Comparison of ENCODE assay signal across 9 cellular contexts in genomic region chr1:67748630-67749029, GRCh38.
DNase-seq lines count a peak whose midpoint lies in the region; ATAC-seq and TF ChIP-seq lines count a peak whose summit lies in the region.
"Had no signal": no experiment of that assay in that cellular context is flagged by ENCODE, and none has a peak within 500 bp of the region (broad histone marks: within the 10 kb centered on the region; RNA-seq: fewer than 3 reads in every experiment).

No MANE protein-coding gene starts in this region.

- no peak for DNase-seq in Peyer's patch
- no peak for DNase-seq in stimulated activated naive CD8-positive, alpha-beta T cell treated with anti-CD3 and anti-CD28 coated beads, Interleukin-15, Interleukin-2, amounts not matched to agents 100 U/mL and 50 U/mL, for 24 hours
- no peak for DNase-seq in natural killer cell treated with Interleukin-12 subunit alpha and Interleukin-12 subunit beta and Interleukin-15 and Interleukin-18, amount 100 ng/mL, for 72 hours (ENCODE audit: low spot score)
- no peak for DNase-seq in glutamatergic neuron
- DNase-seq in HPDE6-E6E7 (ENCODE audit: extremely low spot score): no peak

- WGBS in gastroesophageal sphincter (ENCODE audit: low coverage in 1 of 2), 2 donors: 6% methylated on average over 2 of the region's 2 CpGs; no CpG with 5 or more reads in 1 of the 2 donors

- peak overlapping the region in 3 of 4 donors; percentile 55 to 74 (median 56) for H3K27ac ChIP-seq in Peyer's patch
- H3K27ac ChIP-seq in gastroesophageal sphincter: peak overlapping the region; percentile 73 to 89 (median 89)
- H3K27ac ChIP-seq: SK-N-MC had no signal

- no peaks in the 10 kb centered on the region for H3K9me3 ChIP-seq in Peyer's patch
- no peaks in the 10 kb centered on the region for H3K9me3 ChIP-seq in gastroesophageal sphincter

- H3K4me1 ChIP-seq in Peyer's patch: peaks cover 0 to 58% (median 12%) of the 10 kb centered on the region in 4 donors
- H3K4me1 ChIP-seq in gastroesophageal sphincter: peaks cover 30 to 86% (median 31%) of the 10 kb centered on the region in 3 donors

- H3K27me3 Mint-ChIP-seq in natural killer cell treated with Interleukin-12 subunit alpha and Interleukin-12 subunit beta and Interleukin-15 and Interleukin-18, amount 100 ng/mL, for 72 hours: peaks cover 11 to 22% of the 10 kb centered on the region in 2 donors
- H3K27me3 Mint-ChIP-seq in glutamatergic neuron (ENCODE audit: unreplicated experiment): no peaks in the 10 kb centered on the region

- H3K36me3 ChIP-seq in Peyer's patch (no peaks in the 10 kb centered on the region), gastroesophageal sphincter (no peaks in the 10 kb centered on the region)

- ATAC-seq in GM18517 (IDR thresholded peaks at IDR 0.05; ENCODE audit: unreplicated experiment): peak; percentile 95
- peak; percentile 86 for ATAC-seq in HG02763 (IDR thresholded peaks at IDR 0.05; ENCODE audit: unreplicated experiment)
- peak; percentile 30 for ATAC-seq in gastroesophageal sphincter
- ATAC-seq in stimulated activated naive CD8-positive, alpha-beta T cell treated with anti-CD3 and anti-CD28 coated beads, Interleukin-15, Interleukin-2, amounts not matched to agents 100 U/mL and 50 U/mL, for 24 hours: peak; percentile 73
- ATAC-seq in natural killer cell treated with Interleukin-12 subunit alpha and Interleukin-12 subunit beta and Interleukin-15 and Interleukin-18, amount 100 ng/mL, for 72 hours: no peak

- no peaks in the 10 kb centered on the region for H3K9me3 Mint-ChIP-seq in natural killer cell treated with Interleukin-12 subunit alpha and Interleukin-12 subunit beta and Interleukin-15 and Interleukin-18, amount 100 ng/mL, for 72 hours
- H3K9me3 Mint-ChIP-seq in glutamatergic neuron (ENCODE audit: unreplicated experiment): peaks cover 1% of the 10 kb centered on the region

- H3K27me3 ChIP-seq in Peyer's patch: no peaks in the 10 kb centered on the region
- H3K27me3 ChIP-seq in gastroesophageal sphincter: no peaks in the 10 kb centered on the region

- H3K4me3 ChIP-seq in Peyer's patch (peak overlapping the region in 1 of 4 donors; percentile 22), gastroesophageal sphincter (peak overlapping the region in 1 of 2 donors; percentile 1)
- H3K4me3 ChIP-seq: SK-N-MC had no signal

- TF ChIP-seq EP300 in gastroesophageal sphincter (IDR thresholded peaks at IDR 0.05): no peak

- no peak for TF ChIP-seq CTCF in Peyer's patch (IDR thresholded peaks at IDR 0.05)
- no peak for TF ChIP-seq CTCF in gastroesophageal sphincter (IDR thresholded peaks at IDR 0.05)
- TF ChIP-seq CTCF in glutamatergic neuron (IDR thresholded peaks at IDR 0.05; ENCODE audit: partially characterized antibody, unreplicated experiment): no peak

- no peaks in the 10 kb centered on the region for H3K36me3 Mint-ChIP-seq in natural killer cell treated with Interleukin-12 subunit alpha and Interleukin-12 subunit beta and Interleukin-15 and Interleukin-18, amount 100 ng/mL, for 72 hours
- no peaks in the 10 kb centered on the region for H3K36me3 Mint-ChIP-seq in glutamatergic neuron (ENCODE audit: unreplicated experiment)

- no peak overlapping the region for H3K27ac Mint-ChIP-seq in natural killer cell treated with Interleukin-12 subunit alpha and Interleukin-12 subunit beta and Interleukin-15 and Interleukin-18, amount 100 ng/mL, for 72 hours
- no peak overlapping the region for H3K27ac Mint-ChIP-seq in glutamatergic neuron (ENCODE audit: unreplicated experiment)

- H3K4me3 Mint-ChIP-seq in natural killer cell treated with Interleukin-12 subunit alpha and Interleukin-12 subunit beta and Interleukin-15 and Interleukin-18, amount 100 ng/mL, for 72 hours: no peak overlapping the region
- H3K4me3 Mint-ChIP-seq in glutamatergic neuron (ENCODE audit: unreplicated experiment): no peak overlapping the region

- H3K4me1 Mint-ChIP-seq in natural killer cell treated with Interleukin-12 subunit alpha and Interleukin-12 subunit beta and Interleukin-15 and Interleukin-18, amount 100 ng/mL, for 72 hours (ENCODE audit: low read depth in 2 of 2): no peaks in the 10 kb centered on the region
- peaks cover 10% of the 10 kb centered on the region for H3K4me1 Mint-ChIP-seq in glutamatergic neuron (ENCODE audit: low read depth, unreplicated experiment)

- TF ChIP-seq POLR2A in Peyer's patch (IDR thresholded peaks at IDR 0.05) (no peak), gastroesophageal sphincter (IDR thresholded peaks at IDR 0.05) (no peak)

Comparison
In these comparisons a context has a peak if more than half of its experiments do, and no peak if none do; other contexts are left out.
1. ATAC-seq: peak in GM18517 (single experiment), HG02763 (single experiment), gastroesophageal sphincter (single experiment) and stimulated activated naive CD8-positive, alpha-beta T cell treated with anti-CD3 and anti-CD28 coated beads, Interleukin-15, Interleukin-2, amounts not matched to agents 100 U/mL and 50 U/mL, for 24 hours (single experiment); none in natural killer cell treated with Interleukin-12 subunit alpha and Interleukin-12 subunit beta and Interleukin-15 and Interleukin-18, amount 100 ng/mL, for 72 hours (0 of 2).